22 cellular contexts compared by ENCODE assay signal in genomic region chr11:107719557-107720304, GRCh38. TPM values are rescaled to one million over a fixed set of nuclear protein-coding genes. Genes with fewer than 3 reads are reported as not detected.
DNase-seq lines count a peak whose midpoint lies in the region; ATAC-seq and TF ChIP-seq lines count a peak whose summit lies in the region.
"Had no signal": no experiment of that assay in that cellular context is flagged by ENCODE, and none has a peak within 500 bp of the region (broad histone marks: within the 10 kb centered on the region; RNA-seq: fewer than 3 reads in every experiment).

No MANE protein-coding gene starts in this region.

- no peak overlapping the region for H3K4me2 ChIP-seq in mammary epithelial cell (ENCODE audit: insufficient read depth, low read depth, low read length)

- intact Hi-C loops in right cardiac atrium (cut with DNase I), result no loop called here
- intact Hi-C loops in cardiac septum (cut with DNase I), result no loop called here
- intact Hi-C loops in mammary epithelial cell (cut with micrococcal nuclease), result no loop called here
- intact Hi-C loops in left lung (cut with DNase I), result no loop called here
- intact Hi-C loops in aorta (cut with DNase I), result no loop called here

- TF ChIP-seq CTCF in mammary epithelial cell (conservative IDR thresholded peaks at IDR 0.05 in 1 of 2, IDR thresholded peaks at IDR 0.05 in 1 of 2; ENCODE audit: extremely low read depth in 1 of 2, insufficient read depth in 1 of 2, low read depth in 1 of 2, low read length in 2 of 2) (no peak), left lung (IDR thresholded peaks at IDR 0.05) (no peak)

- H3K4me3 ChIP-seq in right cardiac atrium (ENCODE audit: low read length), result no peak overlapping the region
- H3K4me3 ChIP-seq in mammary epithelial cell (replicated peaks in 1 of 3; ENCODE audit: insufficient read depth in 1 of 3, low read depth in 2 of 3, low read length in 3 of 3), result no peak overlapping the region
- H3K4me3 ChIP-seq in left lung, result no peak overlapping the region
- no peak overlapping the region for H3K4me3 ChIP-seq in aorta (ENCODE audit: low read length in 2 of 2)
- H3K4me3 ChIP-seq: GM12878, prostate gland had no signal

- no peak overlapping the region for H2AFZ ChIP-seq in mammary epithelial cell (ENCODE audit: low read depth, low read length)

- ATAC-seq in right cardiac atrium, result peak; percentile 29 to 53
- ATAC-seq in left lung, result peak; percentile 20
- ATAC-seq in aorta (ENCODE audit: low FRiP score), result peak; percentile 36
- ATAC-seq: activated naive CD4-positive, alpha-beta T cell treated with anti-CD3 and anti-CD28 coated beads, Interleukin-2, amount 50 U/mL, for 72 hours; CD8-positive, alpha-beta T cell; GM12878 had no signal

- WGBS in right cardiac atrium, result 42% methylated on average over 7 of the region's 7 CpGs
- WGBS in mammary epithelial cell (ENCODE audit: low coverage, missing lambda C conversion rate), result 1% methylated on average over 7 of the region's 7 CpGs
- WGBS in aorta, 2 donors, result 67 to 70% methylated on average over 7 of the region's 7 CpGs

- CTCF ChIA-PET in mammary epithelial cell (lab: Charles Lee; ENCODE audit: low non-redundant PET), result interaction anchor here (0.5 kb wide), 1 partner anchor 21 kb away, joined by 3 read pairs; no protein-coding TSS in a partner anchor

- no peaks in the 10 kb centered on the region for H4K20me1 ChIP-seq in mammary epithelial cell (ENCODE audit: insufficient read depth, low read length)

- peak overlapping the region; percentile 81 for H3K27ac ChIP-seq in right cardiac atrium (ENCODE audit: low read length)
- no peak overlapping the region for H3K27ac ChIP-seq in mammary epithelial cell (ENCODE audit: insufficient read depth, low read depth, low read length)
- no peak overlapping the region for H3K27ac ChIP-seq in left lung
- H3K27ac ChIP-seq in aorta (ENCODE audit: low read depth in 1 of 2, low read length in 2 of 2), result no peak overlapping the region
- H3K27ac ChIP-seq: prostate gland had no signal

- H3K4me1 ChIP-seq in right cardiac atrium (ENCODE audit: control insufficient read depth, insufficient read depth, low read length), result peaks cover 2% of the 10 kb centered on the region
- H3K4me1 ChIP-seq in mammary epithelial cell (ENCODE audit: insufficient read depth, low read length), result peaks cover 14% of the 10 kb centered on the region
- no peaks in the 10 kb centered on the region for H3K4me1 ChIP-seq in left lung
- no peaks in the 10 kb centered on the region for H3K4me1 ChIP-seq in aorta (ENCODE audit: control insufficient read depth in 1 of 2, insufficient read depth in 2 of 2, low read length in 2 of 2)
- H3K4me1 ChIP-seq: prostate gland had no signal

- H3K9me3 ChIP-seq in right cardiac atrium (ENCODE audit: control insufficient read depth, low read length), result no peaks in the 10 kb centered on the region
- no peaks in the 10 kb centered on the region for H3K9me3 ChIP-seq in mammary epithelial cell (replicated peaks; ENCODE audit: insufficient read depth, low read length)
- no peaks in the 10 kb centered on the region for H3K9me3 ChIP-seq in left lung
- H3K9me3 ChIP-seq in aorta (ENCODE audit: control insufficient read depth, low read length), result peaks cover 1% of the 10 kb centered on the region
- H3K9me3 ChIP-seq: prostate gland had no signal

- H3K27me3 ChIP-seq in right cardiac atrium (ENCODE audit: control insufficient read depth, insufficient read depth) (no peaks in the 10 kb centered on the region), mammary epithelial cell (ENCODE audit: insufficient read depth, low read length) (peaks cover 11% of the 10 kb centered on the region), left lung (no peaks in the 10 kb centered on the region), aorta (ENCODE audit: control insufficient read depth in 1 of 2, insufficient read depth in 2 of 2, low read length in 1 of 2) (no peaks in the 10 kb centered on the region)

- no TSS peak for BruUV-seq in mammary epithelial cell (replicated peaks; lab: Mats Ljungman, UMichigan)

- dilution Hi-C loops in mammary epithelial cell (cut with HindIII; ENCODE audit: low sequenced_read_pairs), result no loop called here

- H3K36me3 ChIP-seq in mammary epithelial cell (ENCODE audit: insufficient read depth, low read length), result no peaks in the 10 kb centered on the region
- H3K36me3 ChIP-seq in left lung, result no peaks in the 10 kb centered on the region
- H3K36me3 ChIP-seq in aorta (ENCODE audit: control insufficient read depth in 1 of 2, insufficient read depth in 2 of 2, low read length in 1 of 2), result peaks cover 0 to 2% of the 10 kb centered on the region in 2 donors
- H3K36me3 ChIP-seq: prostate gland had no signal

- no peak for DNase-seq in right cardiac atrium
- DNase-seq in cardiac septum (ENCODE audit: low spot score), result no peak
- peak; percentile 40 for DNase-seq in mammary epithelial cell
- no peak for DNase-seq in left lung
- DNase-seq in aorta, result no peak
- DNase-seq in NAMALWA (ENCODE audit: low spot score), result no peak
- no peak for DNase-seq in CD1c-positive myeloid dendritic cell (ENCODE audit: extremely low spot score)
- no peak for DNase-seq in DMS79 (lab: John Stamatoyannopoulos, UW)
- DNase-seq: ACHN; activated CD4-positive, alpha-beta T cell treated with anti-CD3 and anti-CD28 coated beads for 48 hours; CD8-positive, alpha-beta T cell; central memory CD4-positive, alpha-beta T cell; GOT3; naive B cell; NCI-H510A treated with DMSO at 0.1 percent for 48 hours; OCI-M1; T1000 had no signal

- in situ Hi-C loops in mammary epithelial cell (cut with MboI; ENCODE audit: low sequenced_read_pairs in 2 of 2), result no loop called here

- H3K9ac ChIP-seq in mammary epithelial cell (ENCODE audit: insufficient read depth, low read length), result no peak overlapping the region

- H3K79me2 ChIP-seq in mammary epithelial cell (ENCODE audit: insufficient read depth, low read length), result no peaks in the 10 kb centered on the region

RNA-seq across cellular contexts. Expression of gene SLN, which starts 7.9 kb away (rescaled TPM):
- 1,000 to 10,000 TPM in 3 of 4 donors, 100 to 1,000 TPM in 1; 753 to 2,517 (median 1,525) TPM for total RNA-seq in right cardiac atrium
- 2,787 TPM for polyA plus RNA-seq in right cardiac atrium
- total RNA-seq in cardiac septum, result 19.0 TPM
- not detected for total RNA-seq in mammary epithelial cell
- not detected for polyA plus RNA-seq in mammary epithelial cell
- polyA minus RNA-seq in mammary epithelial cell, result not detected
- total RNA-seq in left lung, result 1 to 10 TPM in 1 of 2 donors, under 1 TPM in 1; 0.96 to 2.4 TPM
- 1 to 10 TPM; 1.0 to 7.7 TPM for total RNA-seq in aorta
- not detected for polyA plus RNA-seq in aorta
- total RNA-seq: activated naive CD4-positive, alpha-beta T cell treated with anti-CD3 and anti-CD28 coated beads, Interleukin-2, amount 50 U/mL, for 72 hours; CD8-positive, alpha-beta T cell; GM12878; liver; SK-MEL-5 had no signal
- polyA plus RNA-seq: liver had no signal

Comparison
In these comparisons a context has a peak if more than half of its experiments do, and no peak if none do; other contexts are left out.
1. RNA of gene SLN, which starts 7.9 kb away (total RNA-seq): 753 to 2,517 TPM in right cardiac atrium; 19.0 TPM in cardiac septum (single experiment), 1.0 to 7.7 TPM in aorta, 0.96 to 2.4 TPM in left lung and not detected in mammary epithelial cell; every median in the first group is over 10 times any median in the second.
2. Peak in every context shown above with its lines, with median percentiles within 50 percentile points of each other: ATAC-seq.